ENCODE assay signal across 26 cellular contexts in genomic region chr10:100714566-100714950, GRCh38. TPM values are rescaled to one million over a fixed set of nuclear protein-coding genes. Genes with fewer than 3 reads are reported as not detected.
"Had no signal": no experiment of that assay in that cellular context is flagged by ENCODE, and none has a peak within 500 bp of the region (broad histone marks: within the 10 kb centered on the region; RNA-seq: fewer than 3 reads in every experiment).

No MANE protein-coding gene starts in this region.

- H3K9me3 ChIP-seq: ascending aorta, Peyer's patch had no signal

- H3K9me3 Mint-ChIP-seq: activated CD8-positive, alpha-beta T cell treated with anti-CD3 and anti-CD28 coated beads for 36 hours had no signal

- H3K36me3 ChIP-seq: ascending aorta, brain microvascular endothelial cell, cardiac muscle cell, Peyer's patch had no signal

- H3K27ac Mint-ChIP-seq: activated CD4-positive, alpha-beta T cell treated with anti-CD3 and anti-CD28 coated beads for 36 hours; activated CD8-positive, alpha-beta T cell treated with anti-CD3 and anti-CD28 coated beads for 36 hours had no signal

- DNase-seq: activated CD4-positive, alpha-beta T cell treated with anti-CD3 and anti-CD28 coated beads for 36 hours; activated CD4-positive, alpha-beta T cell treated with anti-CD3 and anti-CD28 coated beads, Interleukin-2, amount 50 U/mL, for 1 hour; activated CD4-positive, CD25-positive, alpha-beta regulatory T cell; activated CD8-positive, alpha-beta memory T cell treated with anti-CD3 and anti-CD28 coated beads, Interleukin-2, amount 50 U/mL, for 4 hours; activated CD8-positive, alpha-beta T cell treated with anti-CD3 and anti-CD28 coated beads for 36 hours; activated naive CD4-positive, alpha-beta T cell treated with anti-CD3 and anti-CD28 coated beads, Interleukin-2, amount 50 U/mL, for 16 hours; activated T-cell treated with anti-CD3 and anti-CD28 coated beads, Interleukin-2, amount 50 U/mL, for 1 hour; amniotic stem cell; brain microvascular endothelial cell; Karpas-422; MM.1S; NCI-H1105; NCI-H1436 treated with DMSO at 0.1 percent for 48 hours; NCI-H187 treated with DMSO at 0.1 percent for 48 hours; NCI-H2081 treated with DMSO at 0.1 percent for 48 hours; NCI-H446; NCI-H524; Peyer's patch; Right ventricle myocardium superior; T-helper 2 cell; T1000 had no signal

- H3K27ac ChIP-seq: ascending aorta, brain microvascular endothelial cell, cardiac muscle cell, Peyer's patch, RWPE1 had no signal

- ATAC-seq: activated CD4-positive, alpha-beta T cell treated with anti-CD3 and anti-CD28 coated beads for 36 hours; activated CD8-positive, alpha-beta T cell treated with anti-CD3 and anti-CD28 coated beads for 36 hours; K562 had no signal

- H3K4me1 ChIP-seq: ascending aorta had no signal

- H3K4me3 ChIP-seq: ascending aorta, K562, Peyer's patch had no signal

RNA-seq across cellular contexts. Expression of gene PAX2, which starts 30.8 kb away (rescaled TPM):
- total RNA-seq: activated CD8-positive, alpha-beta T cell treated with anti-CD3 and anti-CD28 coated beads for 36 hours; ascending aorta; cardiac muscle cell; K562; Peyer's patch; Right ventricle myocardium superior; SK-MEL-5 had no signal
- polyA plus RNA-seq: cardiac muscle cell, K562 had no signal
